Comparison of ENCODE assay signal across 19 cellular contexts in genomic region chr1:202794049-202794725, GRCh38. TPM values are rescaled to one million over a fixed set of nuclear protein-coding genes. Genes with fewer than 3 reads are reported as not detected.
"Had no signal": no experiment of that assay in that cellular context is flagged by ENCODE, and none has a peak within 500 bp of the region (broad histone marks: within the 10 kb centered on the region; RNA-seq: fewer than 3 reads in every experiment).

No MANE protein-coding gene starts in this region.

- DNase-seq: activated CD4-positive, alpha-beta T cell treated with anti-CD3 and anti-CD28 coated beads, Interleukin-2, amount 50 U/mL, for 48 hours; activated naive CD4-positive, alpha-beta T cell treated with anti-CD3 and anti-CD28 coated beads, Interleukin-2, amount 50 U/mL, for 16 hours; activated T-cell treated with anti-CD3 and anti-CD28 coated beads, Interleukin-2, amount 50 U/mL, for 1 hour; adrenal gland; effector CD4-positive, alpha-beta T cell; foreskin keratinocyte; immature natural killer cell; mesenchymal stem cell; natural killer cell; stimulated activated CD4-positive, alpha-beta T cell treated with anti-CD3 and anti-CD28 coated beads, Interleukin-2, amount 100 ng/mL, for 48 hours; stimulated activated naive B cell treated with anti-CD40 and anti-IgM and Interleukin-4, amounts not matched to agents 10 μg/mL and 1 μg/mL and 100 μg/mL, for 72 hours; tibial artery had no signal

- ATAC-seq: foreskin keratinocyte, natural killer cell had no signal

- H3K9me3 ChIP-seq: adrenal gland, right atrium auricular region, tibial artery had no signal

- H3K27me3 ChIP-seq: adrenal gland, cardiac muscle cell, foreskin keratinocyte, right atrium auricular region, tibial artery had no signal

- H3K36me3 ChIP-seq: adrenal gland, cardiac muscle cell, right atrium auricular region, tibial artery had no signal

- H3K27ac ChIP-seq: adrenal gland, cardiac muscle cell, coronary artery, foreskin keratinocyte, right atrium auricular region, tibial artery, VCaP had no signal

- H3K4me3 ChIP-seq: adrenal gland, cardiac muscle cell, coronary artery, right atrium auricular region, tibial artery had no signal

- H3K4me1 ChIP-seq: foreskin keratinocyte had no signal

RNA-seq across cellular contexts. Expression of gene PCAT6, which starts 16.6 kb away (rescaled TPM):
- total RNA-seq: liver, right atrium auricular region, skeletal muscle tissue, subcutaneous adipose tissue had no signal
